In genomic region chr10:45710200-45710796, GRCh38 we compare ENCODE assay signal across 8 cellular contexts. TPM values are rescaled to one million over a fixed set of nuclear protein-coding genes. Genes with fewer than 3 reads are reported as not detected.
DNase-seq lines count a peak whose midpoint lies in the region; ATAC-seq and TF ChIP-seq lines count a peak whose summit lies in the region.
"Not testable (repeated sequence)": the region's sequence is repeated elsewhere in the genome, so short reads cannot be mapped to it uniquely, and the experiment has no call there.

No MANE protein-coding gene starts in this region.

- not testable (repeated sequence) for DNase-seq in AG04450 (ENCODE audit: low read depth, low spot score); natural killer cell treated with Interleukin-12 subunit alpha and Interleukin-12 subunit beta and Interleukin-15 and Interleukin-18, amount 100 ng/mL, for 72 hours (ENCODE audit: low spot score)
- DNase-seq in choroid plexus epithelial cell (ENCODE audit: low read depth), result peak; percentile 58

- H3K27me3 ChIP-seq in AG04450 (ENCODE audit: control insufficient read depth, insufficient read depth, low read length), result not testable (repeated sequence)

- not testable (repeated sequence) for H3K9me3 ChIP-seq in AG04450 (ENCODE audit: control insufficient read depth, insufficient read depth, low read length)

- H3K36me3 Mint-ChIP-seq in T-helper 1 cell treated with Interleukin-12 subunit alpha and Interleukin-12 subunit beta and Interleukin-4 antibody, amounts not matched to agents 30 μg/mL and 1 μg/mL, for 36 hours (ENCODE audit: low read depth); natural killer cell treated with Interleukin-12 subunit alpha and Interleukin-12 subunit beta and Interleukin-15 and Interleukin-18, amount 100 ng/mL, for 72 hours: not testable (repeated sequence)

- TF ChIP-seq CTCF in AG04450 (IDR thresholded peaks at IDR 0.05; ENCODE audit: low read depth, low read length); choroid plexus epithelial cell (conservative IDR thresholded peaks at IDR 0.05; ENCODE audit: low read depth, low read length): not testable (repeated sequence)

- ATAC-seq in GM18868 (IDR thresholded peaks at IDR 0.05; ENCODE audit: unreplicated experiment) (peak; percentile 97), GM21447 (IDR thresholded peaks at IDR 0.05; ENCODE audit: unreplicated experiment) (peak; percentile 95), HG02798 (IDR thresholded peaks at IDR 0.05; ENCODE audit: poor library complexity, unreplicated experiment) (peak; percentile 96), HG03175 (IDR thresholded peaks at IDR 0.05; ENCODE audit: unreplicated experiment) (peak; percentile 58)
- peak; percentile 62 to 82 for ATAC-seq in natural killer cell treated with Interleukin-12 subunit alpha and Interleukin-12 subunit beta and Interleukin-15 and Interleukin-18, amount 100 ng/mL, for 72 hours

- not testable (repeated sequence) for H3K27me3 Mint-ChIP-seq in T-helper 1 cell treated with Interleukin-12 subunit alpha and Interleukin-12 subunit beta and Interleukin-4 antibody, amounts not matched to agents 30 μg/mL and 1 μg/mL, for 36 hours (ENCODE audit: low read depth); natural killer cell treated with Interleukin-12 subunit alpha and Interleukin-12 subunit beta and Interleukin-15 and Interleukin-18, amount 100 ng/mL, for 72 hours

- peak overlapping the region; percentile 39 for H3K27ac ChIP-seq in AG04450 (ENCODE audit: low read depth, low read length)

- POLR2A ChIA-PET in AG04450 (lab: Yijun Ruan, JAX), result not testable (repeated sequence)

- CTCF ChIA-PET in AG04450 (lab: Charles Lee), result interaction anchor here (0.7 to 1.5 kb wide), 2 partner anchors 38 to 225 kb away, joined by 3 read pairs; partner anchors contain the start of gene ZFAND4

- not testable (repeated sequence) for H3K4me1 Mint-ChIP-seq in T-helper 1 cell treated with Interleukin-12 subunit alpha and Interleukin-12 subunit beta and Interleukin-4 antibody, amounts not matched to agents 30 μg/mL and 1 μg/mL, for 36 hours (ENCODE audit: low read depth); natural killer cell treated with Interleukin-12 subunit alpha and Interleukin-12 subunit beta and Interleukin-15 and Interleukin-18, amount 100 ng/mL, for 72 hours (ENCODE audit: low read depth in 2 of 2)

- not testable (repeated sequence) for H3K4me3 Mint-ChIP-seq in T-helper 1 cell treated with Interleukin-12 subunit alpha and Interleukin-12 subunit beta and Interleukin-4 antibody, amounts not matched to agents 30 μg/mL and 1 μg/mL, for 36 hours
- peak overlapping the region; percentile 39 for H3K4me3 Mint-ChIP-seq in natural killer cell treated with Interleukin-12 subunit alpha and Interleukin-12 subunit beta and Interleukin-15 and Interleukin-18, amount 100 ng/mL, for 72 hours

- not testable (repeated sequence) for H3K4me3 ChIP-seq in AG04450 (ENCODE audit: low read depth, low read length); choroid plexus epithelial cell (ENCODE audit: low read depth, low read length)

- not testable (repeated sequence) for H3K9me3 Mint-ChIP-seq in T-helper 1 cell treated with Interleukin-12 subunit alpha and Interleukin-12 subunit beta and Interleukin-4 antibody, amounts not matched to agents 30 μg/mL and 1 μg/mL, for 36 hours; natural killer cell treated with Interleukin-12 subunit alpha and Interleukin-12 subunit beta and Interleukin-15 and Interleukin-18, amount 100 ng/mL, for 72 hours

- H3K27ac Mint-ChIP-seq in T-helper 1 cell treated with Interleukin-12 subunit alpha and Interleukin-12 subunit beta and Interleukin-4 antibody, amounts not matched to agents 30 μg/mL and 1 μg/mL, for 36 hours, result peak overlapping the region; percentile 83
- H3K27ac Mint-ChIP-seq in natural killer cell treated with Interleukin-12 subunit alpha and Interleukin-12 subunit beta and Interleukin-15 and Interleukin-18, amount 100 ng/mL, for 72 hours, result peak overlapping the region; percentile 40 to 75

RNA-seq across cellular contexts. Expression of gene WASHC2C, which starts 16.8 kb away (rescaled TPM):
- polyA plus RNA-seq in AG04450 (2011; rRNA removed), result 45.2 and 62.3 TPM in 2 replicates
- 32.6 and 63.8 TPM in 2 replicates for polyA minus RNA-seq in AG04450 (2011; rRNA and poly(A)+ RNA removed)
- 10 to 100 TPM; 24.4 to 39.4 TPM for total RNA-seq in natural killer cell treated with Interleukin-12 subunit alpha and Interleukin-12 subunit beta and Interleukin-15 and Interleukin-18, amount 100 ng/mL, for 72 hours

RNA-seq across cellular contexts. Expression of gene ZFAND4, which starts 37.7 kb away (rescaled TPM):
- polyA plus RNA-seq in AG04450 (2011; rRNA removed), result 3.4 and 4.1 TPM in 2 replicates
- polyA minus RNA-seq in AG04450 (2011; rRNA and poly(A)+ RNA removed), result 3.1 and 4.9 TPM in 2 replicates
- 10 to 100 TPM; 23.5 to 24.7 TPM for total RNA-seq in natural killer cell treated with Interleukin-12 subunit alpha and Interleukin-12 subunit beta and Interleukin-15 and Interleukin-18, amount 100 ng/mL, for 72 hours
